ENCODE assay signal across 25 cellular contexts in the genomic region with DNA sequence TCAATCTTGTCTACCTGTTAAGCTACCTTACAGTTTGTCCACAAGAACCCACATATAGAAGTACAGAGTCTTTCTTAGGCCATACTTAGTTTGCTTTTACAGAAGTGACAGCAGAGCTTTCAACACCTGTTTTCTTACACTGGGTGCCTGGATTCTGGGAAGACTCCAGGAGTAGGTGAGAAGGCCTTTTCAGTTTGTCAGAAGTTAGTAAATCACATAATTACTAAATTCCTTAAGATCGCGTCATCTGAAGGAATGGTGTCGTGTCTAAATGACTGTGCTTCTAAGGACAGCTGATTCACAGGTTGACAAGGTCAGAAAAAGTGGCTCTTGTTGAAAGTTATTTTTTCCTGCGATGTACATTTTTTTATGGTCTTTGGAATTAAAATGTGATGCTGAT.
DNase-seq lines count a peak whose midpoint lies in the region; ATAC-seq, FAIRE-seq and TF ChIP-seq lines count a peak whose summit lies in the region.
"Had no signal": no experiment of that assay in that cellular context is flagged by ENCODE, and none has a peak within 500 bp of the region (broad histone marks: within the 10 kb centered on the region; RNA-seq: fewer than 3 reads in every experiment).

No MANE protein-coding gene starts in this region.

- H3K9me2 ChIP-seq in HCT116 (ENCODE audit: insufficient read depth), result no peaks in the 10 kb centered on the region

- peak; percentile 28 for DNase-seq in HCT116 (ENCODE audit: low read depth, low spot score)
- peak; percentile 24 for DNase-seq in RCC 7860 (ENCODE audit: low spot score)
- DNase-seq in epithelial cell of esophagus (ENCODE audit: low read depth), result peak; percentile 13
- DNase-seq in renal cortical epithelial cell (ENCODE audit: low read depth), result peak; percentile 57
- DNase-seq in cerebellum (ENCODE audit: low spot score), result no peak
- no peak for DNase-seq in SJCRH30
- DNase-seq in kidney, result no peak
- DNase-seq: activated CD4-positive, CD25-positive, alpha-beta regulatory T cell treated with anti-CD3 and anti-CD28 coated beads, Interleukin-2, amount 50 U/mL, for 72 hours; activated CD8-positive, alpha-beta T cell treated with anti-CD3 and anti-CD28 coated beads for 36 hours; activated gamma-delta T cell; activated T-cell treated with anti-CD3 and anti-CD28 coated beads for 4 hours; CD4-positive, CD25-positive, alpha-beta regulatory T cell; cortex of kidney; DMS153; lower lobe of right lung; NCI-H1417 treated with DMSO at 0.1 percent for 48 hours; NCI-H510A treated with DMSO at 0.1 percent for 48 hours; stimulated activated CD4-positive, alpha-beta T cell treated with anti-CD3 and anti-CD28 coated beads, Interleukin-4, amount 100 ng/mL, for 1 hour; stimulated activated naive CD4-positive, alpha-beta T cell had no signal

- H3K4me3 ChIP-seq in HCT116 (replicated peaks in 1 of 2; ENCODE audit: low read depth in 1 of 2, low read length in 2 of 2) (no peak overlapping the region), epithelial cell of esophagus (ENCODE audit: low read length) (no peak overlapping the region), SJCRH30 (no peak overlapping the region), kidney (ENCODE audit: low read length in 2 of 2) (no peak overlapping the region)
- H3K4me3 ChIP-seq: GM12878, lower lobe of right lung, thoracic aorta had no signal

- H3K27me3 ChIP-seq in HCT116 (ENCODE audit: insufficient read depth, low read length) (no peaks in the 10 kb centered on the region), SJCRH30 (no peaks in the 10 kb centered on the region)
- H3K27me3 ChIP-seq: neutrophil had no signal

- H4K20me1 ChIP-seq in HCT116 (ENCODE audit: insufficient read depth), result no peaks in the 10 kb centered on the region

- H3K4me1 ChIP-seq in HCT116 (ENCODE audit: control insufficient read depth in 1 of 2, insufficient read depth in 2 of 2, low read length in 2 of 2) (peaks cover 5 to 11% of the 10 kb centered on the region in 2 experiments), SJCRH30 (no peaks in the 10 kb centered on the region), kidney (ENCODE audit: control insufficient read depth in 1 of 2, insufficient read depth in 1 of 2, low read depth in 1 of 2, low read length in 2 of 2) (no peaks in the 10 kb centered on the region)
- H3K4me1 ChIP-seq: lower lobe of right lung had no signal

- RAD21 ChIA-PET in HCT116 (lab: Charles Lee; ENCODE audit: low non-redundant PET in 1 of 2, low total read pairs in 2 of 2, uncharacterized antibody in 2 of 2, unreplicated experiment in 2 of 2), result no interaction called here

- BruUV-seq in HCT116 (replicated peaks; lab: Mats Ljungman, UMichigan), result no TSS peak

- POLR2A ChIA-PET in HCT116 (lab: Charles Lee), result no interaction called here

- FAIRE-seq in RCC 7860 (lab: Jason Lieb, UNC), result no peak
- no peak for FAIRE-seq in kidney (lab: Jason Lieb, UNC)
- FAIRE-seq: endometrium, GM12878 had no signal

- peak overlapping the region; percentile 50 for H2AFZ ChIP-seq in HCT116 (ENCODE audit: low read depth, low read length, poor library complexity, severe bottlenecking)

- H3K79me2 ChIP-seq in HCT116 (ENCODE audit: insufficient read depth, low read length), result no peaks in the 10 kb centered on the region

- H3K27ac ChIP-seq in HCT116 (ENCODE audit: low read depth, low read length), result no peak overlapping the region
- no peak overlapping the region for H3K27ac ChIP-seq in SJCRH30
- H3K27ac ChIP-seq in kidney (ENCODE audit: low read depth in 2 of 2, low read length in 2 of 2), result no peak overlapping the region
- H3K27ac ChIP-seq: lower lobe of right lung, neutrophil, thoracic aorta had no signal

- TF ChIP-seq POLR2A in HCT116 (IDR thresholded peaks at IDR 0.05; ENCODE audit: borderline replicate concordance, extremely low read depth, insufficient read depth, insufficient read length), result no peak

- H3K36me3 ChIP-seq in HCT116 (ENCODE audit: control insufficient read depth in 1 of 2, insufficient read depth in 2 of 2, low read length in 2 of 2) (no peaks in the 10 kb centered on the region), SJCRH30 (no peaks in the 10 kb centered on the region), kidney (ENCODE audit: control insufficient read depth in 1 of 2, insufficient read depth in 2 of 2, low read length in 2 of 2) (no peaks in the 10 kb centered on the region)
- H3K36me3 ChIP-seq: lower lobe of right lung, neutrophil, thoracic aorta had no signal

- H3K9me3 ChIP-seq in HCT116 (ENCODE audit: control insufficient read depth in 1 of 2, insufficient read depth in 1 of 2, low read depth in 1 of 2, low read length in 2 of 2), result no peaks in the 10 kb centered on the region
- H3K9me3 ChIP-seq in SJCRH30 (replicated peaks), result 0 out of 2 replicates have a peak, but pooled peaks cover 3% of the 10 kb centered on the region
- H3K9me3 ChIP-seq in kidney (ENCODE audit: control insufficient read depth in 1 of 2, low read length in 2 of 2), result no peaks in the 10 kb centered on the region
- H3K9me3 ChIP-seq: lower lobe of right lung, neutrophil, thoracic aorta had no signal

- peak overlapping the region; percentile 38 for H3K4me2 ChIP-seq in HCT116 (ENCODE audit: low read length)

- H3K9ac ChIP-seq in HCT116 (ENCODE audit: low read length) (no peak overlapping the region), kidney (ENCODE audit: low read length in 2 of 2) (no peak overlapping the region)

- intact Hi-C loops in HCT116 (cut with micrococcal nuclease) (no loop called here), kidney (cut with DNase I) (no loop called here)

- peak; percentile 77 for ATAC-seq in HCT116
- no peak for ATAC-seq in GM19328 (IDR thresholded peaks at IDR 0.05; ENCODE audit: unreplicated experiment)
- ATAC-seq: activated CD8-positive, alpha-beta T cell treated with anti-CD3 and anti-CD28 coated beads for 36 hours; GM12878; lower lobe of right lung; Right ventricle myocardium inferior had no signal

- TF ChIP-seq CTCF in HCT116 (IDR thresholded peaks at IDR 0.05 in 2 of 3, conservative IDR thresholded peaks at IDR 0.05 in 1 of 3; ENCODE audit: borderline replicate concordance in 1 of 3, insufficient read depth in 1 of 3, low read depth in 2 of 3, low read length in 2 of 3) (no peak), epithelial cell of esophagus (IDR thresholded peaks at IDR 0.05; ENCODE audit: insufficient read depth, low read depth, low read length, missing control alignments) (no peak), kidney (IDR thresholded peaks at IDR 0.05; ENCODE audit: borderline replicate concordance, extremely low read depth, insufficient read depth) (no peak)

- CTCF ChIA-PET in HCT116 (lab: Charles Lee), result interaction anchor here (1.5 kb wide), 1 partner anchor 212 kb away, joined by 3 read pairs; no protein-coding TSS in a partner anchor

- no peak for TF ChIP-seq RAD21 in HCT116 (IDR thresholded peaks at IDR 0.05; ENCODE audit: low read depth)

TF ChIP-seq in HCT116, 20 proteins besides CTCF, POLR2A, EP300 and RAD21:
- TF ChIP-seq ZFX (IDR thresholded peaks at IDR 0.05), result no peak
- TF ChIP-seq ZNF274 (IDR thresholded peaks at IDR 0.05; ENCODE audit: low read depth, low read length), result no peak
- TF ChIP-seq TCF7L2 (IDR thresholded peaks at IDR 0.05; ENCODE audit: borderline replicate concordance, extremely low read depth, insufficient read depth, insufficient read length), result no peak
- TF ChIP-seq SP1 (IDR thresholded peaks at IDR 0.05; ENCODE audit: low read depth), result no peak
- 0 out of 2 replicates have a peak, but pooled peaks have one; percentile 31 for TF ChIP-seq FOSL1 (IDR thresholded peaks at IDR 0.05; ENCODE audit: low read depth)
- TF ChIP-seq EZH2 (IDR thresholded peaks at IDR 0.05), result no peak
- TF ChIP-seq YY1 (IDR thresholded peaks at IDR 0.05; ENCODE audit: extremely low read depth, insufficient replicate concordance, low read depth, low read length), result no peak
- TF ChIP-seq POLR2AphosphoS5 (IDR thresholded peaks at IDR 0.05; ENCODE audit: low read depth, low read length), result no peak
- TF ChIP-seq SRF (IDR thresholded peaks at IDR 0.05; ENCODE audit: low read depth), result no peak
TF ChIP-seq in HCT116: peak in this region for 1.

Comparison
In these comparisons a context has a peak if more than half of its experiments do, and no peak if none do; other contexts are left out.
1. DNase-seq: peak in HCT116 (single experiment), RCC 7860 (single experiment), epithelial cell of esophagus (single experiment) and renal cortical epithelial cell (single experiment); none in cerebellum (single experiment), SJCRH30 (0 of 2) and kidney (single experiment).